Comparison of ENCODE assay signal across 26 cellular contexts in the genomic region with DNA sequence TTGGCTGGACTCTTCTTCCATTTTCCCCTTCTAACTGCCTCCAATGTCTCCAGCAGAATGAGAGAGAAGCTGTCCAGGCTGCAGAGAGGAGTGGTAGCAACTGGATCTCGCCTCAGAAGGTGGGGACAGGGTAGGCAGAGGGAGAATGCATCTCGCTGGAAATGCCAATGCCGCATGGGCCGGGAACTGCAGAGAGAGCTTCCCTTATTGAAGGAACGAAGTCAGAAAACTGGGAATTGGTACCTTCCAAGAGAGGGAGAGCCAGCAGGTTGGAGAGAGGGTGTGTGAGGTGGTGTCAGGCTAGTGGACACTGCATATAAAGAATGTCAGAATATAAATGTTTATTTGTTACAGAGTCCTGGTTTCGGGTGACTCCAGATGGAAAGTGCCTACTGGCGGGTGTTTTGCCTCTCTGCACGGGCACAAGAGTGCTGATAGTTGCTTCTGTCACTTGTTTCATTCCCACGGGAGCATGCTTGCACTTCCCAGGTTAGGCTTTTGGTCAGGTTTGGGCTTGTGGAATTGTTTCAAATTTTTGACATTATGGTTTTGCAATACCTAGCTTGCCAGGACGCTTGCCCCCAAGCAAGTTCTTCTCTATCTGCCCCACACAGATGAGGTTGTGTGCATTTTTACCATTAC.
"Had no signal": no experiment of that assay in that cellular context is flagged by ENCODE, and none has a peak within 500 bp of the region (broad histone marks: within the 10 kb centered on the region; RNA-seq: fewer than 3 reads in every experiment).

No MANE protein-coding gene starts in this region.

- FAIRE-seq: endothelial cell of umbilical vein had no signal

- H3K27ac ChIP-seq: dorsolateral prefrontal cortex, neutrophil, prostate gland, skin epidermis, testis, VCaP had no signal

- H3K4me3 ChIP-seq: dorsolateral prefrontal cortex, prostate gland, skin epidermis, testis, transverse colon had no signal

- H3K4me1 ChIP-seq: prostate gland, testis had no signal

- H3K9me3 ChIP-seq: neutrophil, prostate gland, testis, transverse colon had no signal

- DNase-seq: activated CD4-positive, alpha-beta T cell treated with anti-CD3 and anti-CD28 coated beads for 48 hours; activated CD4-positive, alpha-beta T cell treated with anti-CD3 and anti-CD28 coated beads, Interleukin-2, amount 50 U/mL, for 48 hours; activated CD8-positive, alpha-beta memory T cell treated with anti-CD3 and anti-CD28 coated beads, Interleukin-2, amount 50 U/mL, for 4 hours; activated naive CD8-positive, alpha-beta T cell treated with anti-CD3 and anti-CD28 coated beads, Interleukin-2, amount 50 U/mL, for 24 hours; activated T-cell treated with anti-CD3 and anti-CD28 coated beads, Interleukin-2, amount 50 U/mL, for 4 hours; amygdala; dorsolateral prefrontal cortex; effector memory CD8-positive, alpha-beta T cell; foreskin fibroblast; head of caudate nucleus; hippocampal formation; left cardiac atrium; mammary epithelial cell; nephron progenitor cell; retina; stimulated activated CD4-positive, alpha-beta T cell treated with anti-CD3 and anti-CD28 coated beads, Interleukin-12 subunit alpha, Interleukin-12 subunit beta, amount 100 ng/mL, for 4 hours; stimulated activated CD4-positive, alpha-beta T cell treated with anti-CD3 and anti-CD28 coated beads, Interleukin-4, amount 100 ng/mL, for 1 hour; stimulated activated naive CD8-positive, alpha-beta T cell treated with anti-CD3 and anti-CD28 coated beads, Interleukin-15, Interleukin-2, amounts not matched to agents 100 U/mL and 50 U/mL, for 24 hours; T-helper 1 cell; testis; transverse colon had no signal

- H3K27me3 ChIP-seq: neutrophil, testis, transverse colon had no signal

- H3K36me3 ChIP-seq: neutrophil, prostate gland, transverse colon had no signal
